25 cellular contexts compared by ENCODE assay signal in the genomic region with DNA sequence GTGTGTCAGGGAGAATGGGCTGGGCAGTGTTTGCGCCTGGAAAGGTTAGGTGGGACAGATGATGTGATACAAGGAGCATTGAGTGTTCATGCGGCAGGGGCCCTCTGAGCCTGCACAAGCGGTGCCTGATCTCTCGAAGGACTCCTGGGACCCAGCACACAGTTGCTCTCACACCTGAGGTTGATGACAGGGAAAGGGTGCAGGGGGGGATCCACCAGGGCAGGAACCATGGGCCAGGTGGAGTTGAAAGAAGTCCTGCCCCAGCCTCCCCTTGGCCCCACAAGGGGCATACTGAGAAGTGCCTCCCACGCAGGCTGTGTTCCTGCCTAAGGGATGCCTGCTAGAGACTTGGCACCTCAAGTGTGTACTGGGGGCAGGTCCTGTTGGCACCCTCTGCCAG. TPM values are rescaled to one million over a fixed set of nuclear protein-coding genes. Genes with fewer than 3 reads are reported as not detected.
"Had no signal": no experiment of that assay in that cellular context is flagged by ENCODE, and none has a peak within 500 bp of the region (broad histone marks: within the 10 kb centered on the region; RNA-seq: fewer than 3 reads in every experiment).

No MANE protein-coding gene starts in this region.

- H3K4me1 ChIP-seq: breast epithelium had no signal

- H3K4me3 ChIP-seq: breast epithelium, dorsolateral prefrontal cortex, lower lobe of right lung, mucosa of descending colon, upper lobe of right lung had no signal

- H3K27me3 Mint-ChIP-seq: central memory CD8-positive, alpha-beta T cell; effector memory CD8-positive, alpha-beta T cell had no signal

- DNase-seq: activated CD8-positive, alpha-beta memory T cell treated with anti-CD3 and anti-CD28 coated beads, Interleukin-2, amount 50 U/mL, for 48 hours; activated effector memory CD4-positive, alpha-beta T cell treated with Interleukin-2 at 50 U/mL for 16 hours; activated naive CD4-positive, alpha-beta T cell treated with anti-CD3 and anti-CD28 coated beads, Interleukin-2, amount 50 U/mL, for 16 hours; activated T-cell treated with anti-CD3 and anti-CD28 coated beads, Interleukin-2, amount 50 U/mL, for 72 hours; dorsolateral prefrontal cortex; effector memory CD8-positive, alpha-beta T cell; foreskin melanocyte; kidney; lower lobe of right lung; mesendoderm; retina; stimulated activated CD4-positive, alpha-beta T cell treated with anti-CD3 and anti-CD28 coated beads, Interleukin-4, amount 100 ng/mL, for 1 hour; T-helper 2 cell; upper lobe of right lung had no signal

- H3K27me3 ChIP-seq: upper lobe of right lung had no signal

- H3K36me3 ChIP-seq: breast epithelium, lower lobe of right lung, upper lobe of right lung had no signal

- H3K9me3 Mint-ChIP-seq: activated T-cell treated with anti-CD3 and anti-CD28 coated beads, Interleukin-2, amount 50 U/mL, for 72 hours; central memory CD8-positive, alpha-beta T cell; effector memory CD8-positive, alpha-beta T cell; neural crest cell had no signal

- H3K4me3 Mint-ChIP-seq: neural crest cell had no signal

- H3K27ac Mint-ChIP-seq: activated T-cell treated with anti-CD3 and anti-CD28 coated beads, Interleukin-2, amount 50 U/mL, for 72 hours; progenitor cell of endocrine pancreas had no signal

- H3K9me3 ChIP-seq: breast epithelium, lower lobe of right lung, mucosa of descending colon, upper lobe of right lung had no signal

- ATAC-seq: activated CD4-positive, CD25-positive, alpha-beta regulatory T cell treated with anti-CD3 and anti-CD28 coated beads, Interleukin-2, amount 50 U/mL, for 24 hours; effector memory CD8-positive, alpha-beta T cell; esophagus mucosa; lower lobe of right lung; mucosa of descending colon; upper lobe of right lung had no signal

- H3K27ac ChIP-seq: breast epithelium, dorsolateral prefrontal cortex, lower lobe of right lung, upper lobe of right lung, VCaP had no signal

RNA-seq across cellular contexts. Expression of gene TKTL1, which starts 33.1 kb away (rescaled TPM):
- total RNA-seq: endothelial cell of umbilical vein, esophagus mucosa, lower lobe of right lung, mucosa of descending colon, osteocyte, progenitor cell of endocrine pancreas, upper lobe of right lung had no signal

RNA-seq across cellular contexts. Expression of gene TEX28, which starts 33.7 kb away (rescaled TPM):
- total RNA-seq: activated CD8-positive, alpha-beta memory T cell treated with anti-CD3 and anti-CD28 coated beads for 36 hours; activated T-cell treated with anti-CD3 and anti-CD28 coated beads, Interleukin-2, amount 50 U/mL, for 72 hours; breast epithelium; dorsolateral prefrontal cortex; endothelial cell of umbilical vein; esophagus mucosa; kidney; lower lobe of right lung; mucosa of descending colon; neural crest cell; osteocyte; progenitor cell of endocrine pancreas; upper lobe of right lung had no signal
- polyA plus RNA-seq: endothelial cell of umbilical vein had no signal
